ENCODE assay signal across 1 cellular context in the genomic region with DNA sequence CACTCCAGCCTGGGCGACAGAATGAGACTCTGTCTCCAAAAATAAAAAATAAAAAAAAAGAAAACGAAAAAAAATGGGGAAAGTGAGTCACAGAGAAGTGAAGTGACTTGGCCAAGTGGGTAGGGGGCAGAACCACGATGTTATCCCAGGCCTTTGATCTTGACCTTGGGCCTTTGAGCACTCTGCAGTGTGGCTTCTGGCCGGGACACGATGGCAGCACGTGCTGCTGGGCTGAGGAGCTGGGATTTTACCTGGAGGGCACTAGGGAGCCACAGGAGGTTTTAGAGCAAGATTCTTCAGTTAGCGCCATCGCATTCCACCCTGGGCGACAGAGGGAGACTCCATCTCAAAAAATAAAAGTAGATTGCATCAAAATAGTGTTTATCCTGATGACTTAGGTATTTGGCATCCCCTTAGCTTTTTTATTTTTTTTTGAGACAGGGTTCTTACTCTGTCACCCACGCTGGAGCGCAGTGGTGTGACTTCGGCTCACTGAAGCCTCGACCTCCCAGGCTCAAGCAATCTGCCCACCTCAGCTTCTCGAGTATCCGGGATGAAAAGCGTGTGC.
TF ChIP-seq lines count a peak whose summit lies in the region.

No MANE protein-coding gene starts in this region.

TF ChIP-seq in HepG2, 621 proteins besides CTCF, POLR2A, EP300 and RAD21 (continues in another document):
- 0 out of 2 replicates have a peak, but pooled peaks have one; percentile 22 for TF ChIP-seq KDM6A (CRISPR knock-in tag; IDR thresholded peaks at IDR 0.05; ENCODE audit: low read depth)
- no peak for TF ChIP-seq ZNF337 (CRISPR knock-in tag; IDR thresholded peaks at IDR 0.05; ENCODE audit: borderline replicate concordance, low read depth)
- TF ChIP-seq, protein P1, sequence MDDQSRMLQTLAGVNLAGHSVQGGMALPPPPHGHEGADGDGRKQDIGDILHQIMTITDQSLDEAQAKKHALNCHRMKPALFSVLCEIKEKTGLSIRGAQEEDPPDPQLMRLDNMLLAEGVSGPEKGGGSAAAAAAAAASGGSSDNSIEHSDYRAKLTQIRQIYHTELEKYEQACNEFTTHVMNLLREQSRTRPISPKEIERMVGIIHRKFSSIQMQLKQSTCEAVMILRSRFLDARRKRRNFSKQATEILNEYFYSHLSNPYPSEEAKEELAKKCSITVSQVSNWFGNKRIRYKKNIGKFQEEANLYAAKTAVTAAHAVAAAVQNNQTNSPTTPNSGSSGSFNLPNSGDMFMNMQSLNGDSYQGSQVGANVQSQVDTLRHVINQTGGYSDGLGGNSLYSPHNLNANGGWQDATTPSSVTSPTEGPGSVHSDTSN (CRISPR knock-in tag; IDR thresholded peaks at IDR 0.05; ENCODE audit: borderline replicate concordance), result no peak
- TF ChIP-seq CREM (IDR thresholded peaks at IDR 0.05), result no peak
- TF ChIP-seq CREM (CRISPR knock-in tag; IDR thresholded peaks at IDR 0.05), result no peak
- TF ChIP-seq JUNB (CRISPR knock-in tag; IDR thresholded peaks at IDR 0.05; ENCODE audit: borderline replicate concordance), result no peak
- no peak for TF ChIP-seq CC2D1A (CRISPR knock-in tag; IDR thresholded peaks at IDR 0.05)
- no peak for TF ChIP-seq CEBPB (IDR thresholded peaks at IDR 0.05; ENCODE audit: borderline replicate concordance, low read depth, low read length)
- TF ChIP-seq, protein P2, sequence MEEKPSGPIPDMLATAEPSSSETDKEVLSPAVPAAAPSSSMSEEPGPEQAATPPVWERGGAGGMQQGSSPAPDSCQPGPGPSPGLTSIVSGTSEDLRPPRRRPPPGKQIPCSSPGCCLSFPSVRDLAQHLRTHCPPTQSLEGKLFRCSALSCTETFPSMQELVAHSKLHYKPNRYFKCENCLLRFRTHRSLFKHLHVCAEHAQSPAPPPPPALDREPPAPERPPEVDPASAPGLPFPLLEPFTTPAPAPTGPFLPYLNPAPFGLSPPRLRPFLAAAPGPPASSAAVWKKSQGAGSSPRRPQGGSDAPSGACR (CRISPR knock-in tag; IDR thresholded peaks at IDR 0.05), result no peak
- TF ChIP-seq GATA4 (IDR thresholded peaks at IDR 0.05; ENCODE audit: borderline replicate concordance, low read depth), result no peak
- TF ChIP-seq, protein P3, sequence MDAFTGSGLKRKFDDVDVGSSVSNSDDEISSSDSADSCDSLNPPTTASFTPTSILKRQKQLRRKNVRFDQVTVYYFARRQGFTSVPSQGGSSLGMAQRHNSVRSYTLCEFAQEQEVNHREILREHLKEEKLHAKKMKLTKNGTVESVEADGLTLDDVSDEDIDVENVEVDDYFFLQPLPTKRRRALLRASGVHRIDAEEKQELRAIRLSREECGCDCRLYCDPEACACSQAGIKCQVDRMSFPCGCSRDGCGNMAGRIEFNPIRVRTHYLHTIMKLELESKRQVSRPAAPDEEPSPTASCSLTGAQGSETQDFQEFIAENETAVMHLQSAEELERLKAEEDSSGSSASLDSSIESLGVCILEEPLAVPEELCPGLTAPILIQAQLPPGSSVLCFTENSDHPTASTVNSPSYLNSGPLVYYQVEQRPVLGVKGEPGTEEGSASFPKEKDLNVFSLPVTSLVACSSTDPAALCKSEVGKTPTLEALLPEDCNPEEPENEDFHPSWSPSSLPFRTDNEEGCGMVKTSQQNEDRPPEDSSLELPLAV (CRISPR knock-in tag; conservative IDR thresholded peaks at IDR 0.05; ENCODE audit: low read depth), result no peak
- TF ChIP-seq NCOA2 (CRISPR knock-in tag; IDR thresholded peaks at IDR 0.05), result peak; percentile 64
- TF ChIP-seq, protein P4, sequence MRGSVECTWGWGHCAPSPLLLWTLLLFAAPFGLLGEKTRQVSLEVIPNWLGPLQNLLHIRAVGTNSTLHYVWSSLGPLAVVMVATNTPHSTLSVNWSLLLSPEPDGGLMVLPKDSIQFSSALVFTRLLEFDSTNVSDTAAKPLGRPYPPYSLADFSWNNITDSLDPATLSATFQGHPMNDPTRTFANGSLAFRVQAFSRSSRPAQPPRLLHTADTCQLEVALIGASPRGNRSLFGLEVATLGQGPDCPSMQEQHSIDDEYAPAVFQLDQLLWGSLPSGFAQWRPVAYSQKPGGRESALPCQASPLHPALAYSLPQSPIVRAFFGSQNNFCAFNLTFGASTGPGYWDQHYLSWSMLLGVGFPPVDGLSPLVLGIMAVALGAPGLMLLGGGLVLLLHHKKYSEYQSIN (CRISPR knock-in tag; IDR thresholded peaks at IDR 0.05; ENCODE audit: borderline replicate concordance), result no peak
- TF ChIP-seq ZNF788 (CRISPR knock-in tag; IDR thresholded peaks at IDR 0.05; ENCODE audit: borderline replicate concordance), result peak; percentile 62; the same call in 1 of the 2 replicates
- TF ChIP-seq, protein P5, sequence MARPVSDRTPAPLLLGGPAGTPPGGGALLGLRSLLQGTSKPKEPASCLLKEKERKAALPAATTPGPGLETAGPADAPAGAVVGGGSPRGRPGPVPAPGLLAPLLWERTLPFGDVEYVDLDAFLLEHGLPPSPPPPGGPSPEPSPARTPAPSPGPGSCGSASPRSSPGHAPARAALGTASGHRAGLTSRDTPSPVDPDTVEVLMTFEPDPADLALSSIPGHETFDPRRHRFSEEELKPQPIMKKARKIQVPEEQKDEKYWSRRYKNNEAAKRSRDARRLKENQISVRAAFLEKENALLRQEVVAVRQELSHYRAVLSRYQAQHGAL (CRISPR knock-in tag; IDR thresholded peaks at IDR 0.05; ENCODE audit: not compliant biosample characterization), result no peak
- TF ChIP-seq MIER3 (CRISPR knock-in tag; IDR thresholded peaks at IDR 0.05; ENCODE audit: borderline replicate concordance), result no peak
- no peak for TF ChIP-seq ZNF619 (CRISPR knock-in tag; IDR thresholded peaks at IDR 0.05)
- no peak for TF ChIP-seq XBP1 (CRISPR knock-in tag; IDR thresholded peaks at IDR 0.05)
- TF ChIP-seq, protein P6, sequence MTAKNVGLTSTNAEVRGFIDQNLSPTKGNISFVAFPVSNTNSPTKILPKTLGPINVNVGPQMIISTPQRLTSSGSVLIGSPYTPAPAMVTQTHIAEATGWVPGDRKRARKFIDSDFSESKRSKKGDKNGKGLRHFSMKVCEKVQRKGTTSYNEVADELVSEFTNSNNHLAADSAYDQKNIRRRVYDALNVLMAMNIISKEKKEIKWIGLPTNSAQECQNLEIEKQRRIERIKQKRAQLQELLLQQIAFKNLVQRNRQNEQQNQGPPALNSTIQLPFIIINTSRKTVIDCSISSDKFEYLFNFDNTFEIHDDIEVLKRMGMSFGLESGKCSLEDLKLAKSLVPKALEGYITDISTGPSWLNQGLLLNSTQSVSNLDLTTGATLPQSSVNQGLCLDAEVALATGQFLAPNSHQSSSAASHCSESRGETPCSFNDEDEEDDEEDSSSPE (CRISPR knock-in tag; IDR thresholded peaks at IDR 0.05), result no peak
- no peak for TF ChIP-seq ZNF256 (CRISPR knock-in tag; conservative IDR thresholded peaks at IDR 0.05)
- no peak for TF ChIP-seq ONECUT2 (CRISPR knock-in tag; IDR thresholded peaks at IDR 0.05)
- TF ChIP-seq, protein P7, sequence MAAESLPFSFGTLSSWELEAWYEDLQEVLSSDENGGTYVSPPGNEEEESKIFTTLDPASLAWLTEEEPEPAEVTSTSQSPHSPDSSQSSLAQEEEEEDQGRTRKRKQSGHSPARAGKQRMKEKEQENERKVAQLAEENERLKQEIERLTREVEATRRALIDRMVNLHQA (CRISPR knock-in tag; IDR thresholded peaks at IDR 0.05), result no peak
- TF ChIP-seq BRD4 (CRISPR knock-in tag; IDR thresholded peaks at IDR 0.05), result no peak
- 0 out of 2 replicates have a peak, but pooled peaks have one; percentile 26 for TF ChIP-seq KLF6 (CRISPR knock-in tag; IDR thresholded peaks at IDR 0.05)
- peak in 1 of 2 experiments; percentile 57; a peak in 2 of 4 replicates for TF ChIP-seq NR2F1 (CRISPR knock-in tag; IDR thresholded peaks at IDR 0.05)
- no peak for TF ChIP-seq MAZ (IDR thresholded peaks at IDR 0.05; ENCODE audit: borderline replicate concordance, low read depth, low read length)
- peak; percentile 45; the same call in 1 of the 2 replicates for TF ChIP-seq MAZ (CRISPR knock-in tag; IDR thresholded peaks at IDR 0.05; ENCODE audit: low read depth)
- TF ChIP-seq RFXAP (CRISPR knock-in tag; IDR thresholded peaks at IDR 0.05; ENCODE audit: borderline replicate concordance), result no peak; the same call in 1 of the 2 replicates
- TF ChIP-seq, protein P8, sequence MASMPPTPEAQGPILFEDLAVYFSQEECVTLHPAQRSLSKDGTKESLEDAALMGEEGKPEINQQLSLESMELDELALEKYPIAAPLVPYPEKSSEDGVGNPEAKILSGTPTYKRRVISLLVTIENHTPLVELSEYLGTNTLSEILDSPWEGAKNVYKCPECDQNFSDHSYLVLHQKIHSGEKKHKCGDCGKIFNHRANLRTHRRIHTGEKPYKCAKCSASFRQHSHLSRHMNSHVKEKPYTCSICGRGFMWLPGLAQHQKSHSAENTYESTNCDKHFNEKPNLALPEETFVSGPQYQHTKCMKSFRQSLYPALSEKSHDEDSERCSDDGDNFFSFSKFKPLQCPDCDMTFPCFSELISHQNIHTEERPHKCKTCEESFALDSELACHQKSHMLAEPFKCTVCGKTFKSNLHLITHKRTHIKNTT (CRISPR knock-in tag; IDR thresholded peaks at IDR 0.05), result no peak
- no peak for TF ChIP-seq KLF9 (CRISPR knock-in tag; IDR thresholded peaks at IDR 0.05; ENCODE audit: low read depth)
- TF ChIP-seq, protein P9, sequence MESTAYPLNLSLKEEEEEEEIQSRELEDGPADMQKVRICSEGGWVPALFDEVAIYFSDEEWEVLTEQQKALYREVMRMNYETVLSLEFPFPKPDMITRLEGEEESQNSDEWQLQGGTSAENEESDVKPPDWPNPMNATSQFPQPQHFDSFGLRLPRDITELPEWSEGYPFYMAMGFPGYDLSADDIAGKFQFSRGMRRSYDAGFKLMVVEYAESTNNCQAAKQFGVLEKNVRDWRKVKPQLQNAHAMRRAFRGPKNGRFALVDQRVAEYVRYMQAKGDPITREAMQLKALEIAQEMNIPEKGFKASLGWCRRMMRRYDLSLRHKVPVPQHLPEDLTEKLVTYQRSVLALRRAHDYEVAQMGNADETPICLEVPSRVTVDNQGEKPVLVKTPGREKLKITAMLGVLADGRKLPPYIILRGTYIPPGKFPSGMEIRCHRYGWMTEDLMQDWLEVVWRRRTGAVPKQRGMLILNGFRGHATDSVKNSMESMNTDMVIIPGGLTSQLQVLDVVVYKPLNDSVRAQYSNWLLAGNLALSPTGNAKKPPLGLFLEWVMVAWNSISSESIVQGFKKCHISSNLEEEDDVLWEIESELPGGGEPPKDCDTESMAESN (CRISPR knock-in tag; conservative IDR thresholded peaks at IDR 0.05), result no peak
- TF ChIP-seq ZFP36 (IDR thresholded peaks at IDR 0.05; ENCODE audit: borderline replicate concordance, low read depth, low read length, partially characterized antibody), result no peak
- TF ChIP-seq SP2 (CRISPR knock-in tag; IDR thresholded peaks at IDR 0.05), result no peak
- no peak for TF ChIP-seq ZFP82 (CRISPR knock-in tag; IDR thresholded peaks at IDR 0.05; ENCODE audit: borderline replicate concordance)
- TF ChIP-seq ZNF780A (CRISPR knock-in tag; IDR thresholded peaks at IDR 0.05), result no peak
- TF ChIP-seq, protein P10, sequence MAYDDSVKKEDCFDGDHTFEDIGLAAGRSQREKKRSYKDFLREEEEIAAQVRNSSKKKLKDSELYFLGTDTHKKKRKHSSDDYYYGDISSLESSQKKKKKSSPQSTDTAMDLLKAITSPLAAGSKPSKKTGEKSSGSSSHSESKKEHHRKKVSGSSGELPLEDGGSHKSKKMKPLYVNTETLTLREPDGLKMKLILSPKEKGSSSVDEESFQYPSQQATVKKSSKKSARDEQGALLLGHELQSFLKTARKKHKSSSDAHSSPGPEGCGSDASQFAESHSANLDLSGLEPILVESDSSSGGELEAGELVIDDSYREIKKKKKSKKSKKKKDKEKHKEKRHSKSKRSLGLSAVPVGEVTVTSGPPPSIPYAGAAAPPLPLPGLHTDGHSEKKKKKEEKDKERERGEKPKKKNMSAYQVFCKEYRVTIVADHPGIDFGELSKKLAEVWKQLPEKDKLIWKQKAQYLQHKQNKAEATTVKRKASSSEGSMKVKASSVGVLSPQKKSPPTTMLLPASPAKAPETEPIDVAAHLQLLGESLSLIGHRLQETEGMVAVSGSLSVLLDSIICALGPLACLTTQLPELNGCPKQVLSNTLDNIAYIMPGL (CRISPR knock-in tag; IDR thresholded peaks at IDR 0.05; ENCODE audit: borderline replicate concordance in 1 of 2, low read depth in 1 of 2), result no peak
- TF ChIP-seq, protein P11, sequence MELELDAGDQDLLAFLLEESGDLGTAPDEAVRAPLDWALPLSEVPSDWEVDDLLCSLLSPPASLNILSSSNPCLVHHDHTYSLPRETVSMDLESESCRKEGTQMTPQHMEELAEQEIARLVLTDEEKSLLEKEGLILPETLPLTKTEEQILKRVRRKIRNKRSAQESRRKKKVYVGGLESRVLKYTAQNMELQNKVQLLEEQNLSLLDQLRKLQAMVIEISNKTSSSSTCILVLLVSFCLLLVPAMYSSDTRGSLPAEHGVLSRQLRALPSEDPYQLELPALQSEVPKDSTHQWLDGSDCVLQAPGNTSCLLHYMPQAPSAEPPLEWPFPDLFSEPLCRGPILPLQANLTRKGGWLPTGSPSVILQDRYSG (CRISPR knock-in tag; IDR thresholded peaks at IDR 0.05), result no peak
- no peak for TF ChIP-seq LCORL (IDR thresholded peaks at IDR 0.05)
- no peak for TF ChIP-seq LCORL (CRISPR knock-in tag; IDR thresholded peaks at IDR 0.05)
- no peak for TF ChIP-seq CHD2 (IDR thresholded peaks at IDR 0.05; ENCODE audit: low read depth, low read length)
- TF ChIP-seq, protein P12, sequence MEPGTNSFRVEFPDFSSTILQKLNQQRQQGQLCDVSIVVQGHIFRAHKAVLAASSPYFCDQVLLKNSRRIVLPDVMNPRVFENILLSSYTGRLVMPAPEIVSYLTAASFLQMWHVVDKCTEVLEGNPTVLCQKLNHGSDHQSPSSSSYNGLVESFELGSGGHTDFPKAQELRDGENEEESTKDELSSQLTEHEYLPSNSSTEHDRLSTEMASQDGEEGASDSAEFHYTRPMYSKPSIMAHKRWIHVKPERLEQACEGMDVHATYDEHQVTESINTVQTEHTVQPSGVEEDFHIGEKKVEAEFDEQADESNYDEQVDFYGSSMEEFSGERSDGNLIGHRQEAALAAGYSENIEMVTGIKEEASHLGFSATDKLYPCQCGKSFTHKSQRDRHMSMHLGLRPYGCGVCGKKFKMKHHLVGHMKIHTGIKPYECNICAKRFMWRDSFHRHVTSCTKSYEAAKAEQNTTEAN (CRISPR knock-in tag; conservative IDR thresholded peaks at IDR 0.05), result no peak
- no peak for TF ChIP-seq IRF2 (CRISPR knock-in tag; IDR thresholded peaks at IDR 0.05)
- TF ChIP-seq FOSL1 (CRISPR knock-in tag; IDR thresholded peaks at IDR 0.05; ENCODE audit: borderline replicate concordance), result no peak
- no peak for TF ChIP-seq ZNF816 (CRISPR knock-in tag; IDR thresholded peaks at IDR 0.05; ENCODE audit: borderline replicate concordance)
- no peak for TF ChIP-seq CBX2 (IDR thresholded peaks at IDR 0.05; ENCODE audit: low read depth, low read length)
- TF ChIP-seq CBX2 (CRISPR knock-in tag; IDR thresholded peaks at IDR 0.05; ENCODE audit: low read depth), result no peak
- TF ChIP-seq, protein P13, sequence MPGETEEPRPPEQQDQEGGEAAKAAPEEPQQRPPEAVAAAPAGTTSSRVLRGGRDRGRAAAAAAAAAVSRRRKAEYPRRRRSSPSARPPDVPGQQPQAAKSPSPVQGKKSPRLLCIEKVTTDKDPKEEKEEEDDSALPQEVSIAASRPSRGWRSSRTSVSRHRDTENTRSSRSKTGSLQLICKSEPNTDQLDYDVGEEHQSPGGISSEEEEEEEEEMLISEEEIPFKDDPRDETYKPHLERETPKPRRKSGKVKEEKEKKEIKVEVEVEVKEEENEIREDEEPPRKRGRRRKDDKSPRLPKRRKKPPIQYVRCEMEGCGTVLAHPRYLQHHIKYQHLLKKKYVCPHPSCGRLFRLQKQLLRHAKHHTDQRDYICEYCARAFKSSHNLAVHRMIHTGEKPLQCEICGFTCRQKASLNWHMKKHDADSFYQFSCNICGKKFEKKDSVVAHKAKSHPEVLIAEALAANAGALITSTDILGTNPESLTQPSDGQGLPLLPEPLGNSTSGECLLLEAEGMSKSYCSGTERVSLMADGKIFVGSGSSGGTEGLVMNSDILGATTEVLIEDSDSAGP (CRISPR knock-in tag; IDR thresholded peaks at IDR 0.05; ENCODE audit: borderline replicate concordance), result no peak
- TF ChIP-seq ZNF282 (IDR thresholded peaks at IDR 0.05; ENCODE audit: partially characterized antibody), result no peak
- no peak for TF ChIP-seq ZNF614 (CRISPR knock-in tag; IDR thresholded peaks at IDR 0.05; ENCODE audit: borderline replicate concordance)
